In genomic region chr6:142822882-142823578, GRCh38 we compare ENCODE assay signal across 8 cellular contexts.
DNase-seq lines count a peak whose midpoint lies in the region; ATAC-seq and TF ChIP-seq lines count a peak whose summit lies in the region.

No MANE protein-coding gene starts in this region.

- intact Hi-C loops in Caco-2 (cut with micrococcal nuclease; ENCODE audit: unreplicated experiment) = loop anchor here (1.0 kb wide), 1 partner anchor 130 kb away; no protein-coding TSS in a partner anchor
- intact Hi-C loops in ascending aorta (cut with DNase I) = no loop called here

- H3K36me3 Mint-ChIP-seq in Caco-2 (ENCODE audit: insufficient read depth, unreplicated experiment) (no peaks in the 10 kb centered on the region), IgD-negative memory B cell (peaks cover 7% of the 10 kb centered on the region)

- H3K4me3 ChIP-seq in Caco-2 (ENCODE audit: low read depth, low read length) (no peak overlapping the region), kidney epithelial cell (ENCODE audit: low read depth, low read length) (no peak overlapping the region), ascending aorta (no peak overlapping the region)

- ATAC-seq in HG03354 (IDR thresholded peaks at IDR 0.05; ENCODE audit: poor library complexity, severe bottlenecking, unreplicated experiment) = no peak

- BruUV-seq in Caco-2 (replicated peaks; lab: Mats Ljungman, UMichigan) = no TSS peak

- no peak overlapping the region for H3K27ac Mint-ChIP-seq in Caco-2 (ENCODE audit: unreplicated experiment)
- H3K27ac Mint-ChIP-seq in IgD-negative memory B cell = peak overlapping the region; percentile 65 to 72 (median 71)

- POLR2A ChIA-PET in Caco-2 (lab: Charles Lee) = no interaction called here

- H3K4me1 ChIP-seq in Caco-2 = no peaks in the 10 kb centered on the region
- peaks cover 2 to 21% of the 10 kb centered on the region in 2 donors for H3K4me1 ChIP-seq in ascending aorta

- H3K9me3 Mint-ChIP-seq in Caco-2 (ENCODE audit: unreplicated experiment) = no peaks in the 10 kb centered on the region
- peaks cover 0 to 4% (median 0%) of the 10 kb centered on the region in 3 donors for H3K9me3 Mint-ChIP-seq in IgD-negative memory B cell

- H3K4me3 Mint-ChIP-seq in Caco-2 (ENCODE audit: unreplicated experiment) = no peak overlapping the region
- H3K4me3 Mint-ChIP-seq in IgD-negative memory B cell = peak overlapping the region in 2 of 4 donors; percentile 30 to 34

- TF ChIP-seq CTCF in Caco-2 (IDR thresholded peaks at IDR 0.05; ENCODE audit: insufficient read depth in 1 of 2, low read depth in 1 of 2, low read length in 1 of 2, severe bottlenecking in 1 of 2, unreplicated experiment in 1 of 2) = peak; percentile 29 to 57
- no peak for TF ChIP-seq CTCF in VCaP (conservative IDR thresholded peaks at IDR 0.05)
- TF ChIP-seq CTCF in kidney epithelial cell (IDR thresholded peaks at IDR 0.05; ENCODE audit: insufficient read depth, low read length, poor library complexity, severe bottlenecking) = peak; percentile 46
- TF ChIP-seq CTCF in ascending aorta (IDR thresholded peaks at IDR 0.05) = no peak

- H3K9me3 ChIP-seq in Caco-2 = no peaks in the 10 kb centered on the region
- no peaks in the 10 kb centered on the region for H3K9me3 ChIP-seq in ascending aorta

- H3K27me3 Mint-ChIP-seq in Caco-2 (ENCODE audit: insufficient read depth, unreplicated experiment) = no peaks in the 10 kb centered on the region
- H3K27me3 Mint-ChIP-seq in IgD-negative memory B cell = no peaks in the 10 kb centered on the region

- H3K27me3 ChIP-seq in Caco-2 (replicated peaks; ENCODE audit: control insufficient read depth, insufficient read depth, low read length) (no peaks in the 10 kb centered on the region), kidney epithelial cell (ENCODE audit: control insufficient read depth, insufficient read depth, low read length) (no peaks in the 10 kb centered on the region), ascending aorta (no peaks in the 10 kb centered on the region)

- DNase-seq in Caco-2 (peak in 1 of 2 experiments; percentile 50), kidney epithelial cell (ENCODE audit: low read depth) (no peak), SKM-1 (lab: John Stamatoyannopoulos, UW; ENCODE audit: unreplicated experiment) (no peak), NCI-H1417 treated with DMSO at 0.1 percent for 48 hours (lab: John Stamatoyannopoulos, UW) (no peak), ascending aorta (ENCODE audit: low spot score in 2 of 2) (no peak)

- H3K27ac ChIP-seq in VCaP (peak overlapping the region; percentile 71), ascending aorta (no peak overlapping the region)

- no peaks in the 10 kb centered on the region for H3K36me3 ChIP-seq in Caco-2 (ENCODE audit: control insufficient read depth, insufficient read depth, low read length)
- no peaks in the 10 kb centered on the region for H3K36me3 ChIP-seq in kidney epithelial cell (ENCODE audit: control insufficient read depth, insufficient read depth, low read length)
- no peaks in the 10 kb centered on the region for H3K36me3 ChIP-seq in ascending aorta

- CTCF ChIA-PET in Caco-2 (lab: Charles Lee) = no interaction called here

- H3K4me1 Mint-ChIP-seq in Caco-2 (ENCODE audit: low read depth, unreplicated experiment) = peaks cover 6% of the 10 kb centered on the region
- peaks cover 31 to 43% (median 43%) of the 10 kb centered on the region in 3 donors for H3K4me1 Mint-ChIP-seq in IgD-negative memory B cell

Comparison
In these comparisons a context has a peak if more than half of its experiments do, and no peak if none do; other contexts are left out.
1. CTCF ChIP-seq: peak in Caco-2 (2 of 2) and kidney epithelial cell (single experiment); none in VCaP (single experiment) and ascending aorta (0 of 3).